ENCODE assay signal across 1 cellular context in genomic region chr12:27161458-27162228, GRCh38.
TF ChIP-seq lines count a peak whose summit lies in the region.

No MANE protein-coding gene starts in this region.

TF ChIP-seq in K562, 482 proteins besides CTCF, POLR2A, EP300 and RAD21 (continued from another document):
- TF ChIP-seq ZNF407 (IDR thresholded peaks at IDR 0.05; ENCODE audit: low read depth) = no peak
- TF ChIP-seq XRCC5 (IDR thresholded peaks at IDR 0.05; ENCODE audit: low read depth, low read length) = no peak
- TF ChIP-seq SNRNP70 (optimal IDR thresholded peaks at IDR 0.05; ENCODE audit: low read depth, low read length) = no peak
- TF ChIP-seq PKNOX1 (IDR thresholded peaks at IDR 0.05) = no peak
- no peak for TF ChIP-seq NFIX (CRISPR knock-in tag; IDR thresholded peaks at IDR 0.05; ENCODE audit: low read depth)
- no peak for TF ChIP-seq SPI1 (IDR thresholded peaks at IDR 0.05; ENCODE audit: borderline replicate concordance, low read depth, low read length)
- no peak for TF ChIP-seq RFX1 (IDR thresholded peaks at IDR 0.05)
- TF ChIP-seq ETV1 (tag; conservative IDR thresholded peaks at IDR 0.05; ENCODE audit: low read depth) = no peak
TF ChIP-seq in K562: peak in this region for 0.
